ENCODE assay signal across 29 cellular contexts in the genomic region with DNA sequence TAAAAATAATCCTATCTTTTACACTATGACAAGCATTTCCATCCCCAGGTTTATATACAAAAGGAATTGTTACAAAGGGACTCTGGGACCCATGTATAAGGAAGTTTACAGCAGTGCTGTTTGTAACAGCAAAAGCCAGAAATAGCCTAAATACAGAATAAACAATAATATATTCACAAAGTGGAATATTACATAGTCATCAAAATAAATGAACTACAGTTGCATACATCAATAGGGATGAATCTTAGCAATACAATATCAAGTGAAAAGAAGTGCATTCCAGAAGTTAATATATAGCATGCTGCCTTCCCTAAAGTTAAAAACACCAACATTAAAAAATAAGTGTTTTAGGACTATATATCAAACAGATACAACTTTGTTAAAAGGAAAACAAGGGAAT.
"Had no signal": no experiment of that assay in that cellular context is flagged by ENCODE, and none has a peak within 500 bp of the region (broad histone marks: within the 10 kb centered on the region; RNA-seq: fewer than 3 reads in every experiment).

No MANE protein-coding gene starts in this region.

- ATAC-seq: naive thymus-derived CD4-positive, alpha-beta T cell; natural killer cell; psoas muscle; right cardiac atrium; sciatic nerve; stimulated activated memory B cell treated with anti-CD40 and anti-IgM and Interleukin-4, amounts not matched to agents 10 μg/mL and 1 μg/mL and 100 μg/mL, for 72 hours; stimulated activated naive CD8-positive, alpha-beta T cell treated with anti-CD3 and anti-CD28 coated beads, Interleukin-15, amount 100 ng/mL, for 72 hours; stimulated activated naive CD8-positive, alpha-beta T cell treated with anti-CD3 and anti-CD28 coated beads, Interleukin-15, Interleukin-2, amounts not matched to agents 100 U/mL and 50 U/mL, for 24 hours had no signal

- H3K4me3 ChIP-seq: neural progenitor cell, ovary, psoas muscle, skin epidermis, smooth muscle cell, spleen, suprapubic skin, testis, tibial artery, transverse colon, vagina had no signal

- H3K9me3 ChIP-seq: ovary, suprapubic skin, testis, vagina had no signal

- H3K9ac ChIP-seq: neural progenitor cell, parathyroid adenoma had no signal

- DNase-seq: naive thymus-derived CD4-positive, alpha-beta T cell; natural killer cell; occipital lobe; ovary; posterior cingulate gyrus; psoas muscle; right cardiac atrium; spleen; stimulated activated CD4-positive, alpha-beta T cell treated with anti-CD3 and anti-CD28 coated beads, Interleukin-12 subunit alpha, Interleukin-12 subunit beta, amount 100 ng/mL, for 4 hours; stimulated activated CD4-positive, alpha-beta T cell treated with anti-CD3 and anti-CD28 coated beads, Interleukin-1b, Interleukin-23, amount 100 ng/mL, for 48 hours; stimulated activated CD4-positive, alpha-beta T cell treated with anti-CD3 and anti-CD28 coated beads, Interleukin-4, amount 100 ng/mL, for 1 hour; stimulated activated CD4-positive, alpha-beta T cell treated with anti-CD3 and anti-CD28 coated beads, Interleukin-4, amount 100 ng/mL, for 4 hours; stimulated activated CD8-positive, alpha-beta memory T cell treated with anti-CD3 and anti-CD28 coated beads, Interleukin-4, amount 100 ng/mL, for 48 hours; stimulated activated naive CD4-positive, alpha-beta T cell; stimulated activated naive CD8-positive, alpha-beta T cell treated with anti-CD3 and anti-CD28 coated beads, Interleukin-15, amount 100 ng/mL, for 72 hours; stimulated activated naive CD8-positive, alpha-beta T cell treated with anti-CD3 and anti-CD28 coated beads, Interleukin-15, Interleukin-2, amounts not matched to agents 100 U/mL and 50 U/mL, for 24 hours; substantia nigra; testis; tibial artery; transverse colon had no signal

- H3K27ac ChIP-seq: neural progenitor cell, ovary, parathyroid adenoma, psoas muscle, skin epidermis, spleen, suprapubic skin, testis, tibial artery, transverse colon, vagina had no signal

- H3K27me3 ChIP-seq: neural progenitor cell, ovary, spleen, suprapubic skin, testis, transverse colon, vagina had no signal

- FAIRE-seq: urothelium cell line had no signal

- H3K4me1 ChIP-seq: parathyroid adenoma, psoas muscle, spleen, suprapubic skin, testis, tibial artery, transverse colon, vagina had no signal

- H2AFZ ChIP-seq: neural progenitor cell, parathyroid adenoma had no signal

- H3K79me2 ChIP-seq: parathyroid adenoma had no signal

- H3K4me2 ChIP-seq: neural progenitor cell, smooth muscle cell had no signal

- H3K36me3 ChIP-seq: neural progenitor cell, ovary, spleen, suprapubic skin, tibial artery, transverse colon, vagina had no signal
